In the genomic region with DNA sequence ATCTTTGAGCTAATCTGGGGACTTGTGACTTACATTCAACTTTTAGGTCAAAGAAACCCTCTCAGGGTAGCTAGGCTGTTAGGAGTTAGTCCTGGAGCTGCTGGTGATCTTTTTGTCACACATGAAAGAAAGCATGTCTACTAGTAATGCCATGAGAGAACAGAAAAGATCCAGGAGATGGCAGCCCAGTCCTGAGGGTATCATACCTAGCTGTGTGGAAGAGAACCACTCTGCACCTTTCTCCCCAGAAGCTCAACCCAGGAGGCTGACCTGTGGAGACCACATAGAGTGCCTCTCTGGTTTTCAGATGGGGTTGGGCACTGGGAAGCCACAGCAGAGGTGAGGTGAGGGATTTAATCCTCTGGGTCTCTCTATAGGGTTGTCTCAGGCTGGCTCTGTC, we compare ENCODE assay signal across 13 cellular contexts.
A peak's percentile ranks its signal among the peaks of the same experiment; 100 is the strongest.
DNase-seq lines count a peak whose midpoint lies in the region; ATAC-seq and TF ChIP-seq lines count a peak whose summit lies in the region.
"Had no signal": no experiment of that assay in that cellular context is flagged by ENCODE, and none has a peak within 500 bp of the region (broad histone marks: within the 10 kb centered on the region; RNA-seq: fewer than 3 reads in every experiment).

No MANE protein-coding gene starts in this region.

- no peaks in the 10 kb centered on the region for H3K27me3 ChIP-seq in foreskin keratinocyte
- H3K27me3 ChIP-seq: dorsolateral prefrontal cortex, right atrium auricular region had no signal

- ATAC-seq in foreskin keratinocyte = no peak
- ATAC-seq in HG03045 (IDR thresholded peaks at IDR 0.05; ENCODE audit: unreplicated experiment) = no peak
- no peak for ATAC-seq in HG02678 (IDR thresholded peaks at IDR 0.05; ENCODE audit: unreplicated experiment)

- CTCF ChIA-PET in HEK293 (lab: Yijun Ruan, JAX) = interaction anchor here (0.5 to 1.5 kb wide), 5 partner anchors 32 to 550 kb away, joined by 3 to 6 read pairs (median 4); no protein-coding TSS in a partner anchor

- H3K4me1 ChIP-seq in HEK293 (ENCODE audit: control insufficient read depth, insufficient read depth, low read length) = no peaks in the 10 kb centered on the region; the same call in 1 of the 2 replicates
- H3K4me1 ChIP-seq in foreskin keratinocyte = peaks cover 18% of the 10 kb centered on the region
- H3K4me1 ChIP-seq: right atrium auricular region had no signal

- DNase-seq in ACHN (peak; percentile 28), SHP77 treated with DMSO at 0.1 percent for 48 hours (lab: John Stamatoyannopoulos, UW) (peak; percentile 8), foreskin keratinocyte (peak in 1 of 2 donors; percentile 30), occipital lobe (lab: John Stamatoyannopoulos, UW) (no peak), epidermal melanocyte (ENCODE audit: insufficient read length, low spot score) (no peak)
- DNase-seq: CD8-positive, alpha-beta memory T cell; GOT3; T-helper 9 cell had no signal

- TF ChIP-seq CTCF in HEK293 (tag by site-specific recombination; IDR thresholded peaks at IDR 0.05) (peak; percentile 52), foreskin keratinocyte (conservative IDR thresholded peaks at IDR 0.05) (peak; percentile 40)

- no peaks in the 10 kb centered on the region for H3K9me3 ChIP-seq in HEK293 (ENCODE audit: control insufficient read depth, insufficient read depth, low read depth, low read length)
- H3K9me3 ChIP-seq: right atrium auricular region had no signal

- POLR2A ChIA-PET in HEK293 (lab: Yijun Ruan, JAX) = no interaction called here

- no peak overlapping the region for H3K4me3 ChIP-seq in HEK293 (ENCODE audit: low read depth, low read length)
- H3K4me3 ChIP-seq: dorsolateral prefrontal cortex, right atrium auricular region had no signal

- no peak overlapping the region for H3K27ac ChIP-seq in HEK293 (ENCODE audit: extremely low read depth, low read depth, low read length)
- no peak overlapping the region for H3K27ac ChIP-seq in foreskin keratinocyte
- H3K27ac ChIP-seq: dorsolateral prefrontal cortex, right atrium auricular region had no signal

- H3K36me3 ChIP-seq in HEK293 (ENCODE audit: control insufficient read depth in 2 of 2, insufficient read depth in 1 of 2, low read length in 2 of 2) = no peaks in the 10 kb centered on the region
- H3K36me3 ChIP-seq: right atrium auricular region had no signal

- in situ Hi-C loops in ACHN (cut with HindIII; ENCODE audit: low pct_ligation_motif_present, low pct_unique_long_range_greater_than_20kb, low sequenced_read_pairs) = no loop called here

TF ChIP-seq in HEK293, 187 proteins besides CTCF, POLR2A, EP300 and RAD21:
- TF ChIP-seq ZNF24 (tag by site-specific recombination; IDR thresholded peaks at IDR 0.05) = no peak
- TF ChIP-seq ZNF654 (tag by site-specific recombination; IDR thresholded peaks at IDR 0.05; ENCODE audit: low read depth) = peak; percentile 22; the same call in 1 of the 2 replicates
- no peak for TF ChIP-seq ZNF629 (tag by site-specific recombination; IDR thresholded peaks at IDR 0.05)

Comparison
In these comparisons a context has a peak if more than half of its experiments do, and no peak if none do; other contexts are left out.
1. DNase-seq: peak in ACHN (single experiment) and SHP77 treated with DMSO at 0.1 percent for 48 hours (single experiment); none in occipital lobe (single experiment) and epidermal melanocyte (single experiment).